Comparison of ENCODE assay signal across 22 cellular contexts in the genomic region with DNA sequence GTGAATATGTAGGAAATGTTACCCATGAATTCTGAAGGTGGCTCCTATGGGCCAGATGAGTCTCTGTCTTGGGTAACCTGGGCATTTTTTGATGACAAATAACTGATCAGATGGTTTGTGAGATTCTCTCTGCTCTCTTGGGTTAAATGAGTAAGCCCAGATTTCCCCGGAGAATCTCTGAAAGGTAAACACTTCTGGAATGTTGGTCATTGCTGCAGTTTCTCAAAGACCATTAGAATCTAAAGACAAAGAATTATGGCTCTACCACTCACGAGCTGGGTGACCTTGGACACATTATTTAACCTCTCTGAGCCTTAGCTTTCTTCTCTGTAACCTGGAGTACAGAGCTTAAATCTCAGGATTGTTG.
DNase-seq lines count a peak whose midpoint lies in the region; ATAC-seq, FAIRE-seq and TF ChIP-seq lines count a peak whose summit lies in the region.
"Had no signal": no experiment of that assay in that cellular context is flagged by ENCODE, and none has a peak within 500 bp of the region (broad histone marks: within the 10 kb centered on the region; RNA-seq: fewer than 3 reads in every experiment).

No MANE protein-coding gene starts in this region.

- H3K36me3 ChIP-seq in HepG2 (replicated peaks in 1 of 2; ENCODE audit: control insufficient read depth in 1 of 2, insufficient read depth in 2 of 2, low read length in 2 of 2) (no peaks in the 10 kb centered on the region), right lobe of liver (no peaks in the 10 kb centered on the region), adipocyte (ENCODE audit: control insufficient read depth, insufficient read depth, low read length, severe bottlenecking) (no peaks in the 10 kb centered on the region), vagina (no peaks in the 10 kb centered on the region)
- H3K36me3 ChIP-seq: WERI-Rb-1 had no signal

- no peak overlapping the region for H3K27ac Mint-ChIP-seq in natural killer cell
- H3K27ac Mint-ChIP-seq: activated CD8-positive, alpha-beta T cell treated with anti-CD3 and anti-CD28 coated beads, Interleukin-2, amount 10 ng/mL, durations not matched to agents 7 days and 5 days; activated naive CD4-positive, alpha-beta T cell treated with anti-CD3 and anti-CD28 coated beads, Interleukin-2, amount 50 U/mL, for 24 hours had no signal

- H3K4me2 ChIP-seq in HepG2 (ENCODE audit: low read depth, low read length): no peak overlapping the region

- H3K4me3 Mint-ChIP-seq in natural killer cell: no peak overlapping the region
- H3K4me3 Mint-ChIP-seq: activated CD8-positive, alpha-beta T cell treated with anti-CD3 and anti-CD28 coated beads, Interleukin-2, amount 10 ng/mL, durations not matched to agents 7 days and 5 days; activated naive CD4-positive, alpha-beta T cell treated with anti-CD3 and anti-CD28 coated beads, Interleukin-2, amount 50 U/mL, for 24 hours; activated T-cell treated with anti-CD3 and anti-CD28 coated beads, Interleukin-2, amount 50 U/mL, for 4 hours had no signal

- CTCF ChIA-PET in HepG2 (lab: Yijun Ruan, JAX; ENCODE audit: low intra/inter-chr PET ratio, low total read pairs): no interaction called here

- H3K79me2 ChIP-seq in HepG2 (ENCODE audit: insufficient read depth, low read length): no peaks in the 10 kb centered on the region

- WGBS in HepG2 (ENCODE audit: low lambda C conversion rate): 6% methylated on average over 2 of the region's 2 CpGs
- 63% methylated on average over 2 of the region's 2 CpGs for WGBS in right lobe of liver (ENCODE audit: insufficient coverage, low coverage, low lambda C conversion rate, missing lambda C conversion rate)

- peak; percentile 15 for DNase-seq in HepG2 (ENCODE audit: low spot score)
- DNase-seq in right lobe of liver: no peak
- peak; percentile 42 for DNase-seq in adipocyte (ENCODE audit: low read depth)
- DNase-seq in fibroblast of peridontal ligament (ENCODE audit: extremely low read depth): peak; percentile 74
- DNase-seq in vagina (ENCODE audit: extremely low spot score in 2 of 2): peak; percentile 2 to 3
- DNase-seq in NCI-H2107 (lab: John Stamatoyannopoulos, UW): no peak
- DNase-seq in natural killer cell: no peak
- DNase-seq: 8988T; activated CD8-positive, alpha-beta T cell treated with anti-CD3 and anti-CD28 coated beads, Interleukin-2, amount 10 ng/mL, durations not matched to agents 7 days and 5 days; activated T-cell treated with anti-CD3 and anti-CD28 coated beads, Interleukin-2, amount 50 U/mL, for 4 hours; left colon; NCI-H1694 treated with DMSO at 0.1 percent for 48 hours; NCI-H446 treated with DMSO at 0.1 percent for 48 hours; retina; T-helper 1 cell; tibial artery; WERI-Rb-1 had no signal

- peaks cover 8 to 21% of the 10 kb centered on the region in 2 donors for H3K27me3 Mint-ChIP-seq in natural killer cell (ENCODE audit: low read depth in 2 of 2)

- no peak overlapping the region for H3K27ac ChIP-seq in HepG2 (ENCODE audit: extremely low read length, insufficient read depth, low read length)
- no peak overlapping the region for H3K27ac ChIP-seq in right lobe of liver
- H3K27ac ChIP-seq in vagina: no peak overlapping the region
- H3K27ac ChIP-seq: esophagus muscularis mucosa, tibial artery, WERI-Rb-1 had no signal

- H3K27me3 ChIP-seq in HepG2 (ENCODE audit: control insufficient read depth in 1 of 2, insufficient read depth in 2 of 2, low read length in 2 of 2) (peaks cover 0 to 9% of the 10 kb centered on the region in 2 experiments; a peak in 2 of 5 replicates), right lobe of liver (no peaks in the 10 kb centered on the region), adipocyte (replicated peaks; ENCODE audit: control insufficient read depth, insufficient read depth, low read length) (no peaks in the 10 kb centered on the region), vagina (no peaks in the 10 kb centered on the region)
- H3K27me3 ChIP-seq: dorsolateral prefrontal cortex, esophagus muscularis mucosa, tibial artery had no signal

- no peak for ATAC-seq in HepG2
- ATAC-seq in right lobe of liver: no peak
- ATAC-seq in natural killer cell: no peak
- ATAC-seq in HG03520 (IDR thresholded peaks at IDR 0.05; ENCODE audit: unreplicated experiment): no peak
- ATAC-seq: activated CD8-positive, alpha-beta T cell treated with anti-CD3 and anti-CD28 coated beads, Interleukin-2, amount 10 ng/mL, durations not matched to agents 7 days and 5 days; activated T-cell treated with anti-CD3 and anti-CD28 coated beads, Interleukin-2, amount 50 U/mL, for 4 hours; left colon; Right ventricle myocardium inferior had no signal

- H3K4me1 Mint-ChIP-seq in natural killer cell: no peaks in the 10 kb centered on the region
- H3K4me1 Mint-ChIP-seq: activated naive CD4-positive, alpha-beta T cell treated with anti-CD3 and anti-CD28 coated beads, Interleukin-2, amount 50 U/mL, for 24 hours had no signal

- intact Hi-C loops in HepG2 (cut with micrococcal nuclease; ENCODE audit: unreplicated experiment) (no loop called here), right lobe of liver (cut with DNase I) (no loop called here), vagina (cut with DNase I) (no loop called here), natural killer cell (cut with micrococcal nuclease) (no loop called here)

- no peak overlapping the region for H2AFZ ChIP-seq in HepG2 (ENCODE audit: low read length)

- no TSS peak for BruUV-seq in HepG2 (replicated peaks; lab: Mats Ljungman, UMichigan)

- H3K4me3 ChIP-seq in HepG2 (replicated peaks in 1 of 3; ENCODE audit: insufficient read depth in 1 of 3, low read depth in 2 of 3, low read length in 3 of 3): no peak overlapping the region
- H3K4me3 ChIP-seq in right lobe of liver: no peak overlapping the region
- no peak overlapping the region for H3K4me3 ChIP-seq in adipocyte (ENCODE audit: low read length)
- H3K4me3 ChIP-seq in vagina: no peak overlapping the region
- H3K4me3 ChIP-seq: dorsolateral prefrontal cortex, esophagus muscularis mucosa, tibial artery had no signal

- H4K20me1 ChIP-seq in HepG2 (ENCODE audit: insufficient read depth, low read length): no peaks in the 10 kb centered on the region

- H3K36me3 Mint-ChIP-seq in natural killer cell: peaks cover 9% of the 10 kb centered on the region

- no peak for TF ChIP-seq RAD21 in HepG2 (CRISPR knock-in tag; IDR thresholded peaks at IDR 0.05)

- TF ChIP-seq EP300 in HepG2 (IDR thresholded peaks at IDR 0.05; ENCODE audit: low read depth in 2 of 2, low read length in 2 of 2) (no peak), HepG2 (CRISPR knock-in tag; IDR thresholded peaks at IDR 0.05; ENCODE audit: borderline replicate concordance) (no peak)

- no peak for FAIRE-seq in HepG2 (lab: Jason Lieb, UNC)

- H3K9ac ChIP-seq in HepG2 (ENCODE audit: insufficient read depth, low read depth, low read length): no peak overlapping the region
- H3K9ac ChIP-seq in adipocyte (ENCODE audit: low read length): no peak overlapping the region

- no peaks in the 10 kb centered on the region for H3K9me3 Mint-ChIP-seq in natural killer cell

- H3K4me1 ChIP-seq in HepG2 (ENCODE audit: insufficient read depth, low read length): peaks cover 20% of the 10 kb centered on the region
- no peaks in the 10 kb centered on the region for H3K4me1 ChIP-seq in right lobe of liver
- peaks cover 3% of the 10 kb centered on the region for H3K4me1 ChIP-seq in adipocyte (ENCODE audit: control insufficient read depth, insufficient read depth, low read length)
- H3K4me1 ChIP-seq in vagina: no peaks in the 10 kb centered on the region

- TF ChIP-seq POLR2A in HepG2 (IDR thresholded peaks at IDR 0.05; ENCODE audit: insufficient read depth in 1 of 2, low read depth in 2 of 2, low read length in 2 of 2) (no peak), right lobe of liver (IDR thresholded peaks at IDR 0.05) (no peak), vagina (IDR thresholded peaks at IDR 0.05) (no peak)

- in situ Hi-C loops in HepG2 (cut with HindIII; ENCODE audit: extremely low pct_ligation_motif_present, low pct_unique_long_range_greater_than_20kb): no loop called here

- TF ChIP-seq CTCF in HepG2 (CRISPR knock-in tag; IDR thresholded peaks at IDR 0.05) (no peak), right lobe of liver (IDR thresholded peaks at IDR 0.05) (no peak), vagina (IDR thresholded peaks at IDR 0.05) (no peak), natural killer cell (IDR thresholded peaks at IDR 0.05) (no peak)

- H3K9me3 ChIP-seq in HepG2 (ENCODE audit: low read length): no peaks in the 10 kb centered on the region
- H3K9me3 ChIP-seq in right lobe of liver: no peaks in the 10 kb centered on the region
- peaks cover 6% of the 10 kb centered on the region for H3K9me3 ChIP-seq in adipocyte (ENCODE audit: control insufficient read depth, low read length)
- no peaks in the 10 kb centered on the region for H3K9me3 ChIP-seq in vagina
- H3K9me3 ChIP-seq: esophagus muscularis mucosa, tibial artery had no signal

- POLR2A ChIA-PET in HepG2 (lab: Yijun Ruan, JAX): interaction anchor here (1.6 kb wide), 1 partner anchor 207 kb away, joined by 3 read pairs; no protein-coding TSS in a partner anchor

TF ChIP-seq in HepG2, 621 proteins besides CTCF, POLR2A, EP300 and RAD21:
- TF ChIP-seq ZNF768 (CRISPR knock-in tag; IDR thresholded peaks at IDR 0.05): peak; percentile 11; the same call in 1 of the 2 replicates
- TF ChIP-seq HES4 (CRISPR knock-in tag; IDR thresholded peaks at IDR 0.05; ENCODE audit: borderline replicate concordance): no peak
- TF ChIP-seq GFI1 (CRISPR knock-in tag; IDR thresholded peaks at IDR 0.05; ENCODE audit: borderline replicate concordance): peak; percentile 86
TF ChIP-seq in HepG2: peak in this region for 2.

Comparison
In these comparisons a context has a peak if more than half of its experiments do, and no peak if none do; other contexts are left out.
1. DNase-seq: peak in HepG2 (single experiment), adipocyte (single experiment), fibroblast of peridontal ligament (single experiment) and vagina (2 of 2); none in right lobe of liver (0 of 3), NCI-H2107 (single experiment) and natural killer cell (single experiment).